24 cellular contexts compared by ENCODE assay signal in the genomic region with DNA sequence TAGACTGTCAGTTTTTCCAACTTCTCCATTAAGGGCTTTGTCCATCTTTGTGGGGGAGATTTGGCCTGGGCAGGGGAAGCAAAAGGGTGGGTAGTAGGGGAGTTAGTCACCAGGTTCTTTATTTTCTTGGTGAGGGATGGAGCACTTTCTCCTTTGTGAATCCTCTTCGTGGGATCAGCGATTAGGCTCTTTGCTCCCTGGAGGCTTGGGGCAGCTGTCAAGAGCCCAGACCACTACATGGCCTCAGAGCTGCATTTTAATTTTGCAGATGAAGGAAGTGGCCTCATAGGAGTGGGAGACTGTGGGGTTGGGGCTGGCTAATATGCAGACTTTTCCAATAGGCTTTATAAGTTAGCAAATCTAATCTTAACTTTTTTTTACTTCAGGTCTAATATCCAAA.
DNase-seq lines count a peak whose midpoint lies in the region; ATAC-seq and TF ChIP-seq lines count a peak whose summit lies in the region.
"Had no signal": no experiment of that assay in that cellular context is flagged by ENCODE, and none has a peak within 500 bp of the region (broad histone marks: within the 10 kb centered on the region; RNA-seq: fewer than 3 reads in every experiment).

No MANE protein-coding gene starts in this region.

- no peaks in the 10 kb centered on the region for H3K27me3 ChIP-seq in SJCRH30
- H3K27me3 ChIP-seq: BE2C, BLaER1 had no signal

- H3K27ac Mint-ChIP-seq in glutamatergic neuron (ENCODE audit: unreplicated experiment): peak overlapping the region; percentile 94
- H3K27ac Mint-ChIP-seq: CD14-positive monocyte; CD4-positive, alpha-beta memory T cell; CD4-positive, CD25-positive, alpha-beta regulatory T cell; CD8-positive, alpha-beta memory T cell had no signal

- H3K9me3 Mint-ChIP-seq in glutamatergic neuron (ENCODE audit: unreplicated experiment): peaks cover 4% of the 10 kb centered on the region

- no peaks in the 10 kb centered on the region for H3K36me3 Mint-ChIP-seq in glutamatergic neuron (ENCODE audit: unreplicated experiment)
- H3K36me3 Mint-ChIP-seq: CD14-positive monocyte; CD4-positive, alpha-beta memory T cell; CD4-positive, CD25-positive, alpha-beta regulatory T cell; CD8-positive, alpha-beta memory T cell had no signal

- no peak for TF ChIP-seq CTCF in glutamatergic neuron (IDR thresholded peaks at IDR 0.05; ENCODE audit: partially characterized antibody, unreplicated experiment)

- ATAC-seq in GM19351 (IDR thresholded peaks at IDR 0.05; ENCODE audit: unreplicated experiment): no peak
- ATAC-seq: GM12878 had no signal

- no peaks in the 10 kb centered on the region for H3K4me1 ChIP-seq in SJCRH30
- H3K4me1 ChIP-seq: BE2C, BLaER1 had no signal

- no peak overlapping the region for H3K4me3 Mint-ChIP-seq in glutamatergic neuron (ENCODE audit: unreplicated experiment)
- H3K4me3 Mint-ChIP-seq: CD14-positive monocyte; CD4-positive, alpha-beta memory T cell; CD4-positive, CD25-positive, alpha-beta regulatory T cell; CD8-positive, alpha-beta memory T cell had no signal

- DNase-seq in NCI-H69 (lab: John Stamatoyannopoulos, UW): peak; percentile 41
- DNase-seq in SJCRH30: peak; percentile 54 to 66
- peak; percentile 65 for DNase-seq in glutamatergic neuron
- no peak for DNase-seq in NAMALWA (ENCODE audit: low spot score)
- DNase-seq in NCI-H1417 (lab: John Stamatoyannopoulos, UW): no peak
- DNase-seq: 8988T; ACHN; BE2C; C1 segment of cervical spinal cord; CD4-positive, alpha-beta memory T cell; CD4-positive, CD25-positive, alpha-beta regulatory T cell; CD8-positive, alpha-beta memory T cell; COR-L47; DMS 273 treated with DMSO at 0.1 percent for 48 hours; DMS153; DMS53; DMS79; DND-41; EL; GDM1 had no signal

- peaks cover 42% of the 10 kb centered on the region for H3K4me1 Mint-ChIP-seq in glutamatergic neuron (ENCODE audit: low read depth, unreplicated experiment)
- H3K4me1 Mint-ChIP-seq: CD14-positive monocyte; CD4-positive, alpha-beta memory T cell; CD4-positive, CD25-positive, alpha-beta regulatory T cell; CD8-positive, alpha-beta memory T cell had no signal

- no peak overlapping the region for H3K27ac ChIP-seq in SJCRH30
- H3K27ac ChIP-seq: BLaER1 had no signal

- H3K4me3 ChIP-seq in SJCRH30: no peak overlapping the region
- H3K4me3 ChIP-seq: BLaER1, GM12878 had no signal

- H3K9me3 ChIP-seq in SJCRH30 (replicated peaks): no peaks in the 10 kb centered on the region; the same call in 1 of the 2 replicates
- H3K9me3 ChIP-seq: BE2C, BLaER1 had no signal

- H3K36me3 ChIP-seq in SJCRH30: no peaks in the 10 kb centered on the region
- H3K36me3 ChIP-seq: BE2C, BLaER1 had no signal

- peaks cover 1% of the 10 kb centered on the region for H3K27me3 Mint-ChIP-seq in glutamatergic neuron (ENCODE audit: unreplicated experiment)
- H3K27me3 Mint-ChIP-seq: CD4-positive, alpha-beta memory T cell; CD4-positive, CD25-positive, alpha-beta regulatory T cell; CD8-positive, alpha-beta memory T cell had no signal

Comparison
In these comparisons a context has a peak if more than half of its experiments do, and no peak if none do; other contexts are left out.
1. DNase-seq: peak in NCI-H69 (single experiment), SJCRH30 (2 of 2) and glutamatergic neuron (single experiment); none in NAMALWA (single experiment) and NCI-H1417 (0 of 3).